ENCODE assay signal across 17 cellular contexts in genomic region chr12:82529096-82529495, GRCh38.
DNase-seq lines count a peak whose midpoint lies in the region; ATAC-seq and TF ChIP-seq lines count a peak whose summit lies in the region.
"Had no signal": no experiment of that assay in that cellular context is flagged by ENCODE, and none has a peak within 500 bp of the region (broad histone marks: within the 10 kb centered on the region; RNA-seq: fewer than 3 reads in every experiment).

No MANE protein-coding gene starts in this region.

- DNase-seq in adipocyte (ENCODE audit: low read depth) (peak; percentile 14), iris pigment epithelial cell (ENCODE audit: low read depth) (peak; percentile 11), superior temporal gyrus (ENCODE audit: extremely low spot score) (peak; percentile 69), cerebellar nuclear complex (lab: John Stamatoyannopoulos, UW) (no peak), OCI-LY7 (ENCODE audit: low spot score) (no peak), GM03348 (ENCODE audit: low spot score) (no peak)
- DNase-seq: Caco-2; CD4-positive, CD25-positive, alpha-beta regulatory T cell; DMS153; GM23248; MM.1S; NCI-H1092 treated with DMSO at 0.1 percent for 48 hours; NCI-H774 had no signal

- no peaks in the 10 kb centered on the region for H3K79me2 ChIP-seq in OCI-LY7 (ENCODE audit: insufficient read depth, low read depth, low read length)

- no peak overlapping the region for H3K4me3 ChIP-seq in adipocyte (ENCODE audit: low read length)
- H3K4me3 ChIP-seq in OCI-LY7 (ENCODE audit: low read depth, low read length, poor library complexity, severe bottlenecking), result no peak overlapping the region
- H3K4me3 ChIP-seq: GM23248 had no signal

- no TSS peak for BruUV-seq in OCI-LY7 (replicated peaks; lab: Mats Ljungman, UMichigan)

- H3K4me1 ChIP-seq in adipocyte (ENCODE audit: control insufficient read depth, insufficient read depth, low read length) (peaks cover 6% of the 10 kb centered on the region), OCI-LY7 (ENCODE audit: insufficient read depth, low read length, poor library complexity, severe bottlenecking) (no peaks in the 10 kb centered on the region)

- H3K9me3 ChIP-seq in adipocyte (ENCODE audit: control insufficient read depth, low read length) (no peaks in the 10 kb centered on the region), OCI-LY7 (ENCODE audit: low read length) (no peaks in the 10 kb centered on the region)
- H3K9me3 ChIP-seq: Caco-2 had no signal

- H3K9ac ChIP-seq in adipocyte (ENCODE audit: low read length), result no peak overlapping the region
- H3K9ac ChIP-seq: GM23248, KMS-11 had no signal

- no peaks in the 10 kb centered on the region for H3K9me2 ChIP-seq in OCI-LY7 (ENCODE audit: insufficient read depth, low read length)

- no peaks in the 10 kb centered on the region for H3K27me3 ChIP-seq in adipocyte (replicated peaks; ENCODE audit: control insufficient read depth, insufficient read depth, low read length)

- intact Hi-C loops in OCI-LY7 (cut with micrococcal nuclease; ENCODE audit: unreplicated experiment), result loop anchor here (5.0 kb wide), 2 partner anchors 1293 to 1973 kb away; no protein-coding TSS in a partner anchor

- no peak overlapping the region for H3K27ac ChIP-seq in OCI-LY7 (ENCODE audit: low read depth, low read length, poor library complexity, severe bottlenecking)
- H3K27ac ChIP-seq: GM23248, KMS-11 had no signal

- H3K4me2 ChIP-seq in OCI-LY7 (ENCODE audit: low read length), result no peak overlapping the region
- H3K4me2 ChIP-seq: KMS-11 had no signal

- CTCF ChIA-PET in OCI-LY7 (lab: Charles Lee; ENCODE audit: unreplicated experiment), result no interaction called here

- no peaks in the 10 kb centered on the region for H4K20me1 ChIP-seq in OCI-LY7 (ENCODE audit: insufficient read depth, low read length)

- no peak overlapping the region for H2AFZ ChIP-seq in OCI-LY7 (ENCODE audit: low read length)
- H2AFZ ChIP-seq: GM23248 had no signal

- POLR2A ChIA-PET in OCI-LY7 (lab: Charles Lee), result interaction anchor here (0.7 kb wide), 1 partner anchor 9 kb away, joined by 3 read pairs; no protein-coding TSS in a partner anchor

- TF ChIP-seq CTCF in OCI-LY7 (conservative IDR thresholded peaks at IDR 0.05; ENCODE audit: low read length), result no peak

- peak; percentile 45 for ATAC-seq in HG02938 (IDR thresholded peaks at IDR 0.05; ENCODE audit: unreplicated experiment)
- ATAC-seq: HCT116, Panc1 had no signal

- H3K36me3 ChIP-seq in adipocyte (ENCODE audit: control insufficient read depth, insufficient read depth, low read length, severe bottlenecking) (no peaks in the 10 kb centered on the region), OCI-LY7 (ENCODE audit: insufficient read depth, low read length) (no peaks in the 10 kb centered on the region)

Comparison
In these comparisons a context has a peak if more than half of its experiments do, and no peak if none do; other contexts are left out.
1. DNase-seq: peak in adipocyte (single experiment), iris pigment epithelial cell (single experiment) and superior temporal gyrus (single experiment); none in cerebellar nuclear complex (0 of 2), OCI-LY7 (single experiment) and GM03348 (single experiment).